In genomic region chr19:49665301-49666119, GRCh38 we compare ENCODE assay signal across 8 cellular contexts.
DNase-seq lines count a peak whose midpoint lies in the region; ATAC-seq and TF ChIP-seq lines count a peak whose summit lies in the region.

Gene BCL2L12, plus strand, starts transcription at chr19:49665933. Its CDS starts 760 bp downstream, at chr19:49666693.
Gene IRF3, minus strand, starts transcription at chr19:49665857. Its CDS starts 1,019 bp downstream, at chr19:49664838.

- peaks cover 61% of the 10 kb centered on the region for H3K36me3 ChIP-seq in BLaER1

- peak within 1 kb of the TSS; percentile 93 for H3K9ac ChIP-seq in BLaER1

- H3K27ac ChIP-seq in BLaER1 (peak within 1 kb of the TSS; percentile 82), coronary artery (peak within 1 kb of the TSS; percentile 75 to 98)

- ATAC-seq in GM19324 (IDR thresholded peaks at IDR 0.05; ENCODE audit: low FRiP score, unreplicated experiment) = peak; percentile 85
- ATAC-seq in HG03460 (IDR thresholded peaks at IDR 0.05; ENCODE audit: unreplicated experiment) = peak; percentile 71

- peaks cover 45% of the 10 kb centered on the region for H4K20me1 ChIP-seq in BLaER1

- H3K27me3 ChIP-seq in BLaER1 = no peaks in the 10 kb centered on the region

- peak; percentile 97 for DNase-seq in NCI-H748 treated with DMSO at 0.1 percent for 48 hours (lab: John Stamatoyannopoulos, UW)
- peak; percentile 100 for DNase-seq in activated CD4-positive, alpha-beta T cell treated with anti-CD3 and anti-CD28 coated beads, Interleukin-2, amount 50 U/mL, for 1 hour
- peak; percentile 98 for DNase-seq in coronary artery (ENCODE audit: low spot score)
- DNase-seq in left kidney (ENCODE audit: low read depth, low spot score) = peak; percentile 99
- peak; percentile 98 for DNase-seq in stimulated activated CD4-positive, alpha-beta T cell treated with anti-CD3 and anti-CD28 coated beads, Interleukin-1b, Interleukin-23, amount 100 ng/mL, for 48 hours

- peak within 1 kb of the TSS; percentile 99 for H3K4me2 ChIP-seq in BLaER1

- no peaks in the 10 kb centered on the region for H3K9me3 ChIP-seq in BLaER1

- peaks cover 27% of the 10 kb centered on the region for H3K4me1 ChIP-seq in BLaER1

- no peak for TF ChIP-seq CTCF in coronary artery (IDR thresholded peaks at IDR 0.05)

- H3K4me3 ChIP-seq in BLaER1 (peak within 1 kb of the TSS; percentile 72), coronary artery (peak within 1 kb of the TSS; percentile 95)

Comparison
In these comparisons a context has a peak if more than half of its experiments do, and no peak if none do; other contexts are left out.
1. Peak in every context shown above with its lines: DNase-seq, ATAC-seq, H3K4me3 ChIP-seq and H3K27ac ChIP-seq.